In the genomic region with DNA sequence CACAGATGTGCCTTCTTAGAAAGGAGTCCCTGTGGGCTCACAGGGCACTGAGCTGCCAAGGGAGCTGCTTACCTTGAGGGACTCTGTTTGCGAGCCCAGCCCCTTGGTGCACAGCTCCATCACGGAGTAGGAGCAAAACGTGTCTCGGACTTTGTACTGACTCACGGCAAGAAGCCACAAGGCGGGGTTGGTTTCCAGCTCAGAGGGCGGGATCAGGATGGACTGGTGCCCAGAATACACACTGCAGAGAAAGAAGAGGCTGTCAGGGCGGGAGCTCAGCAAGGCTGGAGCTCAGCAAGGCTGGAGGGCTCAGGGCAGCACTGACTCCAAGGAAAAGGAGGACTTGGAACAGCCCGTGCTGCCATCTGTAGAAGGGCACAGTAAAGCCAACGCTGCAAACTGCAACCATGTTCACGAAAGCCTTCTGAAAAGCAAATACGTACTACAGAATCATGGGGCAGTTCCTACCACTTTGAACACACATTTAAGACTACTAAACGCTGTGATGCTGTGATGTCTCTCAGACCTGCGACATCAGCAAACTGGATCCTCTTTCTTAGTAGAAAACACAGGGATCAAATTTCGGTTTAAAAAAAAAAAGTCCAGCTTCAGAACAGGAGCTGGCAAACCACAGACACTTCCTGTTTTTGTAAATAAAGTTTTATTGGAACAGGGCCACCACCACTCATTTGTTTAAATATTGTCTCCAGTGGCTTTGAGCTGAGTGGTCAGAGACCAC, we compare ENCODE assay signal across 1 cellular context.
TF ChIP-seq lines count a peak whose summit lies in the region.

No MANE protein-coding gene starts in this region.

TF ChIP-seq in HepG2, 621 proteins besides CTCF, POLR2A, EP300 and RAD21 (continued from another document and continues in another):
- TF ChIP-seq CREM (IDR thresholded peaks at IDR 0.05) (0 out of 2 replicates have a peak, but pooled peaks have one; percentile 10), CREM (CRISPR knock-in tag; IDR thresholded peaks at IDR 0.05) (no peak), ZNF776 (CRISPR knock-in tag; IDR thresholded peaks at IDR 0.05) (no peak), ZNF768 (CRISPR knock-in tag; IDR thresholded peaks at IDR 0.05) (no peak), MLLT10 (CRISPR knock-in tag; IDR thresholded peaks at IDR 0.05) (no peak), RORA (CRISPR knock-in tag; IDR thresholded peaks at IDR 0.05) (no peak), SMC3 (IDR thresholded peaks at IDR 0.05; ENCODE audit: low read length) (no peak), ZNF430 (CRISPR knock-in tag; IDR thresholded peaks at IDR 0.05) (peak; percentile 58; the same call in 1 of the 2 replicates), ZNF570 (CRISPR knock-in tag; IDR thresholded peaks at IDR 0.05; ENCODE audit: borderline replicate concordance) (no peak), ZNF75D (CRISPR knock-in tag; IDR thresholded peaks at IDR 0.05; ENCODE audit: borderline replicate concordance) (no peak), ZNF724P (CRISPR knock-in tag; IDR thresholded peaks at IDR 0.05; ENCODE audit: borderline replicate concordance) (no peak), SMAD3 (CRISPR knock-in tag; IDR thresholded peaks at IDR 0.05) (peak; percentile 19; the same call in 1 of the 2 replicates), ZBTB38 (CRISPR knock-in tag; IDR thresholded peaks at IDR 0.05) (peak; percentile 32; the same call in 1 of the 2 replicates), MTF1 (CRISPR knock-in tag; IDR thresholded peaks at IDR 0.05) (no peak), HNF4G (IDR thresholded peaks at IDR 0.05; ENCODE audit: borderline replicate concordance, low read depth, low read length) (peak; percentile 74; the same call in 1 of the 2 replicates), HNF4G (CRISPR knock-in tag; IDR thresholded peaks at IDR 0.05; ENCODE audit: borderline replicate concordance, low read depth) (peak; percentile 81; the same call in 1 of the 2 replicates), ATF7 (IDR thresholded peaks at IDR 0.05) (no peak), ATF7 (CRISPR knock-in tag; IDR thresholded peaks at IDR 0.05) (no peak), TARDBP (CRISPR knock-in tag; IDR thresholded peaks at IDR 0.05) (peak; percentile 48; the same call in 1 of the 2 replicates), ZNF292 (CRISPR knock-in tag; IDR thresholded peaks at IDR 0.05; ENCODE audit: borderline replicate concordance, low read depth) (no peak), TBX3 (IDR thresholded peaks at IDR 0.05; ENCODE audit: borderline replicate concordance) (no peak), HOXA5 (CRISPR knock-in tag; IDR thresholded peaks at IDR 0.05) (no peak), ZEB1 (IDR thresholded peaks at IDR 0.05; ENCODE audit: insufficient replicate concordance, low read depth) (peak; percentile 57), BHLHE40 (IDR thresholded peaks at IDR 0.05; ENCODE audit: low read length) (no peak), EZH2 (conservative IDR thresholded peaks at IDR 0.05; ENCODE audit: low read depth, low read length) (no peak), ZNF382 (CRISPR knock-in tag; IDR thresholded peaks at IDR 0.05; ENCODE audit: borderline replicate concordance) (no peak), MBD4 (IDR thresholded peaks at IDR 0.05; ENCODE audit: borderline replicate concordance, low read length) (no peak), MIXL1 (CRISPR knock-in tag; IDR thresholded peaks at IDR 0.05) (no peak), ZNF883 (CRISPR knock-in tag; IDR thresholded peaks at IDR 0.05; ENCODE audit: not compliant biosample characterization) (no peak), KMT2A (CRISPR knock-in tag; IDR thresholded peaks at IDR 0.05) (no peak), TOPORS (CRISPR knock-in tag; IDR thresholded peaks at IDR 0.05) (no peak), PAWR (CRISPR knock-in tag; IDR thresholded peaks at IDR 0.05; ENCODE audit: borderline replicate concordance) (no peak), SSRP1 (CRISPR knock-in tag; IDR thresholded peaks at IDR 0.05) (no peak), JUN (CRISPR knock-in tag; IDR thresholded peaks at IDR 0.05) (no peak), ZNF530 (CRISPR knock-in tag; IDR thresholded peaks at IDR 0.05; ENCODE audit: low read depth) (no peak), ZKSCAN5 (CRISPR knock-in tag; IDR thresholded peaks at IDR 0.05) (no peak)
- TF ChIP-seq, protein P1, sequence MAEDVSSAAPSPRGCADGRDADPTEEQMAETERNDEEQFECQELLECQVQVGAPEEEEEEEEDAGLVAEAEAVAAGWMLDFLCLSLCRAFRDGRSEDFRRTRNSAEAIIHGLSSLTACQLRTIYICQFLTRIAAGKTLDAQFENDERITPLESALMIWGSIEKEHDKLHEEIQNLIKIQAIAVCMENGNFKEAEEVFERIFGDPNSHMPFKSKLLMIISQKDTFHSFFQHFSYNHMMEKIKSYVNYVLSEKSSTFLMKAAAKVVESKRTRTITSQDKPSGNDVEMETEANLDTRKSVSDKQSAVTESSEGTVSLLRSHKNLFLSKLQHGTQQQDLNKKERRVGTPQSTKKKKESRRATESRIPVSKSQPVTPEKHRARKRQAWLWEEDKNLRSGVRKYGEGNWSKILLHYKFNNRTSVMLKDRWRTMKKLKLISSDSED (CRISPR knock-in tag; IDR thresholded peaks at IDR 0.05), result no peak
- TF ChIP-seq, protein P2, sequence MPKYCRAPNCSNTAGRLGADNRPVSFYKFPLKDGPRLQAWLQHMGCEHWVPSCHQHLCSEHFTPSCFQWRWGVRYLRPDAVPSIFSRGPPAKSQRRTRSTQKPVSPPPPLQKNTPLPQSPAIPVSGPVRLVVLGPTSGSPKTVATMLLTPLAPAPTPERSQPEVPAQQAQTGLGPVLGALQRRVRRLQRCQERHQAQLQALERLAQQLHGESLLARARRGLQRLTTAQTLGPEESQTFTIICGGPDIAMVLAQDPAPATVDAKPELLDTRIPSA (CRISPR knock-in tag; IDR thresholded peaks at IDR 0.05; ENCODE audit: borderline replicate concordance), result no peak
- TF ChIP-seq, protein P3, sequence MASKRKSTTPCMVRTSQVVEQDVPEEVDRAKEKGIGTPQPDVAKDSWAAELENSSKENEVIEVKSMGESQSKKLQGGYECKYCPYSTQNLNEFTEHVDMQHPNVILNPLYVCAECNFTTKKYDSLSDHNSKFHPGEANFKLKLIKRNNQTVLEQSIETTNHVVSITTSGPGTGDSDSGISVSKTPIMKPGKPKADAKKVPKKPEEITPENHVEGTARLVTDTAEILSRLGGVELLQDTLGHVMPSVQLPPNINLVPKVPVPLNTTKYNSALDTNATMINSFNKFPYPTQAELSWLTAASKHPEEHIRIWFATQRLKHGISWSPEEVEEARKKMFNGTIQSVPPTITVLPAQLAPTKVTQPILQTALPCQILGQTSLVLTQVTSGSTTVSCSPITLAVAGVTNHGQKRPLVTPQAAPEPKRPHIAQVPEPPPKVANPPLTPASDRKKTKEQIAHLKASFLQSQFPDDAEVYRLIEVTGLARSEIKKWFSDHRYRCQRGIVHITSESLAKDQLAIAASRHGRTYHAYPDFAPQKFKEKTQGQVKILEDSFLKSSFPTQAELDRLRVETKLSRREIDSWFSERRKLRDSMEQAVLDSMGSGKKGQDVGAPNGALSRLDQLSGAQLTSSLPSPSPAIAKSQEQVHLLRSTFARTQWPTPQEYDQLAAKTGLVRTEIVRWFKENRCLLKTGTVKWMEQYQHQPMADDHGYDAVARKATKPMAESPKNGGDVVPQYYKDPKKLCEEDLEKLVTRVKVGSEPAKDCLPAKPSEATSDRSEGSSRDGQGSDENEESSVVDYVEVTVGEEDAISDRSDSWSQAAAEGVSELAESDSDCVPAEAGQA (IDR thresholded peaks at IDR 0.05; ENCODE audit: low read depth), result no peak
- TF ChIP-seq, protein P3 (CRISPR knock-in tag; IDR thresholded peaks at IDR 0.05; ENCODE audit: borderline replicate concordance), result no peak
- TF ChIP-seq, protein P4, sequence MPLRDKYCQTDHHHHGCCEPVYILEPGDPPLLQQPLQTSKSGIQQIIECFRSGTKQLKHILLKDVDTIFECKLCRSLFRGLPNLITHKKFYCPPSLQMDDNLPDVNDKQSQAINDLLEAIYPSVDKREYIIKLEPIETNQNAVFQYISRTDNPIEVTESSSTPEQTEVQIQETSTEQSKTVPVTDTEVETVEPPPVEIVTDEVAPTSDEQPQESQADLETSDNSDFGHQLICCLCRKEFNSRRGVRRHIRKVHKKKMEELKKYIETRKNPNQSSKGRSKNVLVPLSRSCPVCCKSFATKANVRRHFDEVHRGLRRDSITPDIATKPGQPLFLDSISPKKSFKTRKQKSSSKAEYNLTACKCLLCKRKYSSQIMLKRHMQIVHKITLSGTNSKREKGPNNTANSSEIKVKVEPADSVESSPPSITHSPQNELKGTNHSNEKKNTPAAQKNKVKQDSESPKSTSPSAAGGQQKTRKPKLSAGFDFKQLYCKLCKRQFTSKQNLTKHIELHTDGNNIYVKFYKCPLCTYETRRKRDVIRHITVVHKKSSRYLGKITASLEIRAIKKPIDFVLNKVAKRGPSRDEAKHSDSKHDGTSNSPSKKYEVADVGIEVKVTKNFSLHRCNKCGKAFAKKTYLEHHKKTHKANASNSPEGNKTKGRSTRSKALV (CRISPR knock-in tag; IDR thresholded peaks at IDR 0.05), result no peak
- TF ChIP-seq, protein P5, sequence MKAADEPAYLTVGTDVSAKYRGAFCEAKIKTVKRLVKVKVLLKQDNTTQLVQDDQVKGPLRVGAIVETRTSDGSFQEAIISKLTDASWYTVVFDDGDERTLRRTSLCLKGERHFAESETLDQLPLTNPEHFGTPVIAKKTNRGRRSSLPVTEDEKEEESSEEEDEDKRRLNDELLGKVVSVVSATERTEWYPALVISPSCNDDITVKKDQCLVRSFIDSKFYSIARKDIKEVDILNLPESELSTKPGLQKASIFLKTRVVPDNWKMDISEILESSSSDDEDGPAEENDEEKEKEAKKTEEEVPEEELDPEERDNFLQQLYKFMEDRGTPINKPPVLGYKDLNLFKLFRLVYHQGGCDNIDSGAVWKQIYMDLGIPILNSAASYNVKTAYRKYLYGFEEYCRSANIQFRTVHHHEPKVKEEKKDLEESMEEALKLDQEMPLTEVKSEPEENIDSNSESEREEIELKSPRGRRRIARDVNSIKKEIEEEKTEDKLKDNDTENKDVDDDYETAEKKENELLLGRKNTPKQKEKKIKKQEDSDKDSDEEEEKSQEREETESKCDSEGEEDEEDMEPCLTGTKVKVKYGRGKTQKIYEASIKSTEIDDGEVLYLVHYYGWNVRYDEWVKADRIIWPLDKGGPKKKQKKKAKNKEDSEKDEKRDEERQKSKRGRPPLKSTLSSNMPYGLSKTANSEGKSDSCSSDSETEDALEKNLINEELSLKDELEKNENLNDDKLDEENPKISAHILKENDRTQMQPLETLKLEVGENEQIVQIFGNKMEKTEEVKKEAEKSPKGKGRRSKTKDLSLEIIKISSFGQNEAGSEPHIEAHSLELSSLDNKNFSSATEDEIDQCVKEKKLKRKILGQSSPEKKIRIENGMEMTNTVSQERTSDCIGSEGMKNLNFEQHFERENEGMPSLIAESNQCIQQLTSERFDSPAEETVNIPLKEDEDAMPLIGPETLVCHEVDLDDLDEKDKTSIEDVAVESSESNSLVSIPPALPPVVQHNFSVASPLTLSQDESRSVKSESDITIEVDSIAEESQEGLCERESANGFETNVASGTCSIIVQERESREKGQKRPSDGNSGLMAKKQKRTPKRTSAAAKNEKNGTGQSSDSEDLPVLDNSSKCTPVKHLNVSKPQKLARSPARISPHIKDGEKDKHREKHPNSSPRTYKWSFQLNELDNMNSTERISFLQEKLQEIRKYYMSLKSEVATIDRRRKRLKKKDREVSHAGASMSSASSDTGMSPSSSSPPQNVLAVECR (CRISPR knock-in tag; IDR thresholded peaks at IDR 0.05; ENCODE audit: borderline replicate concordance), result peak; percentile 41; the same call in 1 of the 2 replicates
- TF ChIP-seq, protein P6, sequence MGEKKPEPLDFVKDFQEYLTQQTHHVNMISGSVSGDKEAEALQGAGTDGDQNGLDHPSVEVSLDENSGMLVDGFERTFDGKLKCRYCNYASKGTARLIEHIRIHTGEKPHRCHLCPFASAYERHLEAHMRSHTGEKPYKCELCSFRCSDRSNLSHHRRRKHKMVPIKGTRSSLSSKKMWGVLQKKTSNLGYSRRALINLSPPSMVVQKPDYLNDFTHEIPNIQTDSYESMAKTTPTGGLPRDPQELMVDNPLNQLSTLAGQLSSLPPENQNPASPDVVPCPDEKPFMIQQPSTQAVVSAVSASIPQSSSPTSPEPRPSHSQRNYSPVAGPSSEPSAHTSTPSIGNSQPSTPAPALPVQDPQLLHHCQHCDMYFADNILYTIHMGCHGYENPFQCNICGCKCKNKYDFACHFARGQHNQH (CRISPR knock-in tag; IDR thresholded peaks at IDR 0.05), result no peak
- TF ChIP-seq, protein P7, sequence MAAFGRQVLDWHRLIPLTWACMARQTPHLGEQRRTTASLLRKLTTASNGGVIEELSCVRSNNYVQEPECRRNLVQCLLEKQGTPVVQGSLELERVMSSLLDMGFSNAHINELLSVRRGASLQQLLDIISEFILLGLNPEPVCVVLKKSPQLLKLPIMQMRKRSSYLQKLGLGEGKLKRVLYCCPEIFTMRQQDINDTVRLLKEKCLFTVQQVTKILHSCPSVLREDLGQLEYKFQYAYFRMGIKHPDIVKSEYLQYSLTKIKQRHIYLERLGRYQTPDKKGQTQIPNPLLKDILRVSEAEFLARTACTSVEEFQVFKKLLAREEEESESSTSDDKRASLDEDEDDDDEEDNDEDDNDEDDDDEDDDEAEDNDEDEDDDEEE (CRISPR knock-in tag; IDR thresholded peaks at IDR 0.05), result no peak
- TF ChIP-seq, protein P8, sequence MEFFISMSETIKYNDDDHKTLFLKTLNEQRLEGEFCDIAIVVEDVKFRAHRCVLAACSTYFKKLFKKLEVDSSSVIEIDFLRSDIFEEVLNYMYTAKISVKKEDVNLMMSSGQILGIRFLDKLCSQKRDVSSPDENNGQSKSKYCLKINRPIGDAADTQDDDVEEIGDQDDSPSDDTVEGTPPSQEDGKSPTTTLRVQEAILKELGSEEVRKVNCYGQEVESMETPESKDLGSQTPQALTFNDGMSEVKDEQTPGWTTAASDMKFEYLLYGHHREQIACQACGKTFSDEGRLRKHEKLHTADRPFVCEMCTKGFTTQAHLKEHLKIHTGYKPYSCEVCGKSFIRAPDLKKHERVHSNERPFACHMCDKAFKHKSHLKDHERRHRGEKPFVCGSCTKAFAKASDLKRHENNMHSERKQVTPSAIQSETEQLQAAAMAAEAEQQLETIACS (CRISPR knock-in tag; IDR thresholded peaks at IDR 0.05), result no peak
